16 cellular contexts compared by ENCODE assay signal in genomic region chr9:76271755-76272154, GRCh38.
A peak's percentile ranks its signal among the peaks of the same experiment; 100 is the strongest.
DNase-seq lines count a peak whose midpoint lies in the region; ATAC-seq, FAIRE-seq and TF ChIP-seq lines count a peak whose summit lies in the region.
"Had no signal": no experiment of that assay in that cellular context is flagged by ENCODE, and none has a peak within 500 bp of the region (broad histone marks: within the 10 kb centered on the region; RNA-seq: fewer than 3 reads in every experiment).

No MANE protein-coding gene starts in this region.

- no peak for DNase-seq in H54 (ENCODE audit: insufficient read length, low spot score)
- peak; percentile 46 for DNase-seq in amniotic epithelial cell (ENCODE audit: low read depth)
- DNase-seq in fibroblast of gingiva (ENCODE audit: low read depth) = peak; percentile 12
- peak; percentile 5 for DNase-seq in non-pigmented ciliary epithelial cell (ENCODE audit: low read depth)
- no peak for DNase-seq in inferior parietal cortex (ENCODE audit: extremely low spot score)
- no peak for DNase-seq in stimulated activated naive B cell treated with anti-CD40 and anti-IgM and Interleukin-4, amounts not matched to agents 10 μg/mL and 1 μg/mL and 100 μg/mL, for 72 hours
- no peak for DNase-seq in HuH-7 (ENCODE audit: low spot score)
- DNase-seq: DND-41, H9, NCI-H1092, NCI-H146, NCI-H2029 treated with DMSO at 0.1 percent for 48 hours, NCI-H2171 treated with DMSO at 0.1 percent for 48 hours, Peyer's patch had no signal

- peak; percentile 30 for FAIRE-seq in H54 (lab: Jason Lieb, UNC)
- FAIRE-seq: D721Med, G401.6 had no signal

- no peak overlapping the region for H3K4me3 Mint-ChIP-seq in stimulated activated naive B cell treated with anti-CD40 and anti-IgM and Interleukin-4, amounts not matched to agents 10 μg/mL and 1 μg/mL and 100 μg/mL, for 72 hours
- H3K4me3 Mint-ChIP-seq: H9 had no signal

- H3K4me1 Mint-ChIP-seq in stimulated activated naive B cell treated with anti-CD40 and anti-IgM and Interleukin-4, amounts not matched to agents 10 μg/mL and 1 μg/mL and 100 μg/mL, for 72 hours = no peaks in the 10 kb centered on the region

- no peaks in the 10 kb centered on the region for H3K36me3 Mint-ChIP-seq in stimulated activated naive B cell treated with anti-CD40 and anti-IgM and Interleukin-4, amounts not matched to agents 10 μg/mL and 1 μg/mL and 100 μg/mL, for 72 hours

- ATAC-seq in stimulated activated naive B cell treated with anti-CD40 and anti-IgM and Interleukin-4, amounts not matched to agents 10 μg/mL and 1 μg/mL and 100 μg/mL, for 72 hours (replicated peaks) = no peak

- peaks cover 0 to 2% of the 10 kb centered on the region in 2 donors for H3K9me3 Mint-ChIP-seq in stimulated activated naive B cell treated with anti-CD40 and anti-IgM and Interleukin-4, amounts not matched to agents 10 μg/mL and 1 μg/mL and 100 μg/mL, for 72 hours
- H3K9me3 Mint-ChIP-seq: H9 had no signal

- no peak overlapping the region for H3K27ac Mint-ChIP-seq in stimulated activated naive B cell treated with anti-CD40 and anti-IgM and Interleukin-4, amounts not matched to agents 10 μg/mL and 1 μg/mL and 100 μg/mL, for 72 hours
- H3K27ac Mint-ChIP-seq: H9 had no signal

- no peak for TF ChIP-seq POLR2A in H54 (IDR thresholded peaks at IDR 0.05; ENCODE audit: low read depth, low read length)

- H3K27me3 Mint-ChIP-seq in stimulated activated naive B cell treated with anti-CD40 and anti-IgM and Interleukin-4, amounts not matched to agents 10 μg/mL and 1 μg/mL and 100 μg/mL, for 72 hours = peaks cover 0 to 4% of the 10 kb centered on the region in 2 donors

Comparison
In these comparisons a context has a peak if more than half of its experiments do, and no peak if none do; other contexts are left out.
1. DNase-seq: peak in amniotic epithelial cell (single experiment), fibroblast of gingiva (single experiment) and non-pigmented ciliary epithelial cell (single experiment); none in H54 (single experiment), inferior parietal cortex (single experiment), stimulated activated naive B cell treated with anti-CD40 and anti-IgM and Interleukin-4, amounts not matched to agents 10 μg/mL and 1 μg/mL and 100 μg/mL, for 72 hours (single experiment) and HuH-7 (single experiment).